8 cellular contexts compared by ENCODE assay signal in the genomic region with DNA sequence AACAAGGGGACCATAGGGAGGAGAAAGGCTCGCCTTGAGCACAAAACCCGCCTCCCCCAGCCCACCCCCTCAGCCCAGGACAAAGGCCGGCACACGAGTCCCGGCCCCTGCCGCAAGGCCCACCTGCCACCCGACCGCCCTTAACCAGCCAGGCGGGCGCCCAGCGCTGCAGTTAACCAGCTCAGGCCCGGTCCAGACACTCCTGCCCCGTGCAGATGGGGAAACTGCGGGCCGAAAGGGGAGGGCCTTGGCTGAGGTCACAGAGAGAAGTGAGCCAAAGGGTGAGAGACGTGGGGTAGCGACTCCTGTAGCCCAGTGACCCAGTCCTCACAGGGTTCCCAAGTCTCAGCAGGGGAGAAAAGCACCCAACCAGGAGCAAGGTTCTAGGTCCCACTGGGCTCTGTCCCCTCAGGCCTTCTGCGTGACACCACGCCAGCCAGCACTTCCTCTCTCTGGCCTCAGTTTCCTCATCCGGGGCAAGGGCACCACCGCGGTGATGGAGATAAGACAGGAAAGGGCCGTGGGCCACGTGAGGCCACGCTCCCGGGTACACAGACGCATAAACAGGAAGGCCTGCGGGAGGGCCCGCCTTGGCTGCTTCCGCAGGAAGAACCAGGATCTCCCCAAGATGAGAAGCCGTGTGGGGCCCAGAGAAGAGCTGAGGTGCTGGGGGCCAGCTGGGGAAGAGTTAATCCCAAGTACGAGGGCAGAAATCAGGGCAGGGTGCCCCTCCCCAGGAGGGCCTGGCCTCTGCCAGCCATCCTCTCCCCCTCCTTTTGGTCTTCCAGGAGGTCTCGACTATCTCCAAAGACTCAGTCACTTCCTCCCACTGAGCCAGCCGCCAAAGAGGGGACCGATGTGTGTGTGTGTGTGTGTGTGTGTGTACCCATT. TPM values are rescaled to one million over a fixed set of nuclear protein-coding genes. Genes with fewer than 3 reads are reported as not detected.
DNase-seq lines count a peak whose midpoint lies in the region; ATAC-seq and FAIRE-seq lines count a peak whose summit lies in the region.

No MANE protein-coding gene starts in this region.

- DNase-seq in GM19239 (ENCODE audit: insufficient read length, low spot score) = peak; percentile 71
- peak; percentile 87 for DNase-seq in OCI-M1 (lab: John Stamatoyannopoulos, UW)
- peak; percentile 92 for DNase-seq in activated effector memory CD4-positive, alpha-beta T cell treated with anti-CD3 and anti-CD28 coated beads, Interleukin-2, amount 50 U/mL, for 16 hours
- peak; percentile 76 for DNase-seq in left kidney (ENCODE audit: low read depth, low spot score)
- DNase-seq in stimulated activated CD4-positive, alpha-beta T cell treated with anti-CD3 and anti-CD28 coated beads, TNF-alpha, amount 100 ng/mL, for 1 hour (ENCODE audit: low read depth in 3 of 3, low spot score in 1 of 3) = peak; percentile 57 to 63 (median 59)
- DNase-seq in ACHN = no peak
- DNase-seq in occipital lobe (lab: John Stamatoyannopoulos, UW) = no peak

- in situ Hi-C loops in ACHN (cut with HindIII; ENCODE audit: low pct_ligation_motif_present, low pct_unique_long_range_greater_than_20kb, low sequenced_read_pairs) = no loop called here

- ATAC-seq in HG03442 (IDR thresholded peaks at IDR 0.05; ENCODE audit: unreplicated experiment) = no peak

- peak; percentile 96 for FAIRE-seq in GM19239 (lab: Jason Lieb, UNC)

RNA-seq across cellular contexts. Expression of a gene that starts 1.8 kb away (rescaled TPM):
- total RNA-seq in occipital lobe = 3.9 TPM

RNA-seq across cellular contexts. Expression of a gene that starts 34.9 kb away (rescaled TPM):
- 2.0 TPM for total RNA-seq in occipital lobe

RNA-seq across cellular contexts. Expression of a gene that starts 57.1 kb away (rescaled TPM):
- total RNA-seq in occipital lobe = 14.7 TPM

Comparison
In these comparisons a context has a peak if more than half of its experiments do, and no peak if none do; other contexts are left out.
1. DNase-seq: peak in GM19239 (single experiment), OCI-M1 (single experiment), activated effector memory CD4-positive, alpha-beta T cell treated with anti-CD3 and anti-CD28 coated beads, Interleukin-2, amount 50 U/mL, for 16 hours (single experiment), left kidney (single experiment) and stimulated activated CD4-positive, alpha-beta T cell treated with anti-CD3 and anti-CD28 coated beads, TNF-alpha, amount 100 ng/mL, for 1 hour (3 of 3); none in ACHN (single experiment) and occipital lobe (single experiment).